ENCODE assay signal across 8 cellular contexts in genomic region chr14:102086972-102087761, GRCh38. TPM values are rescaled to one million over a fixed set of nuclear protein-coding genes. Genes with fewer than 3 reads are reported as not detected.
DNase-seq lines count a peak whose midpoint lies in the region; ATAC-seq and TF ChIP-seq lines count a peak whose summit lies in the region.

TSS of gene HSP90AA1 (minus strand) at chr14:102087044. CDS start at chr14:102086378, 666 bp downstream.

- peak within 1 kb of the TSS; percentile 71 for H3K27ac Mint-ChIP-seq in Caco-2 (ENCODE audit: unreplicated experiment)
- H3K27ac Mint-ChIP-seq in activated CD8-positive, alpha-beta memory T cell treated with anti-CD3 and anti-CD28 coated beads, Interleukin-2, amount 10 ng/mL, durations not matched to agents 7 days and 5 days, result peak within 1 kb of the TSS; percentile 93

- TF ChIP-seq CTCF in Caco-2 (IDR thresholded peaks at IDR 0.05; ENCODE audit: insufficient read depth in 1 of 2, low read depth in 1 of 2, low read length in 1 of 2, severe bottlenecking in 1 of 2, unreplicated experiment in 1 of 2), result peak in 1 of 2 experiments; percentile 33

- H3K4me1 Mint-ChIP-seq in Caco-2 (ENCODE audit: low read depth, unreplicated experiment), result peaks cover 30% of the 10 kb centered on the region
- peaks cover 50% of the 10 kb centered on the region for H3K4me1 Mint-ChIP-seq in activated CD8-positive, alpha-beta memory T cell treated with anti-CD3 and anti-CD28 coated beads, Interleukin-2, amount 10 ng/mL, durations not matched to agents 7 days and 5 days

- H3K9me3 ChIP-seq in Caco-2 (no peaks in the 10 kb centered on the region), HUES48 (ENCODE audit: control insufficient read depth, insufficient read depth, low read length) (no peaks in the 10 kb centered on the region), NT2/D1 (ENCODE audit: insufficient read depth, low read length) (no peaks in the 10 kb centered on the region), endocrine pancreas (ENCODE audit: control insufficient read depth, low read length) (no peaks in the 10 kb centered on the region), mesodermal cell (ENCODE audit: control insufficient read depth, low read length) (no peaks in the 10 kb centered on the region)

- H3K4me3 ChIP-seq in Caco-2 (ENCODE audit: low read depth, low read length), result peak within 1 kb of the TSS; percentile 87
- H3K4me3 ChIP-seq in HUES48 (ENCODE audit: low read depth, low read length), result peak within 1 kb of the TSS; percentile 98
- H3K4me3 ChIP-seq in NT2/D1 (ENCODE audit: insufficient read length, low read depth), result peak within 1 kb of the TSS; percentile 76
- H3K4me3 ChIP-seq in endocrine pancreas (ENCODE audit: control insufficient read depth, insufficient read depth, low read length), result peak within 1 kb of the TSS; percentile 96
- H3K4me3 ChIP-seq in mesodermal cell (ENCODE audit: extremely low read depth, insufficient read depth, low read length, poor library complexity, severe bottlenecking), result peak within 1 kb of the TSS; percentile 74

- H3K9ac ChIP-seq in HUES48 (ENCODE audit: low read depth, low read length) (peak within 1 kb of the TSS; percentile 93), NT2/D1 (ENCODE audit: insufficient read length, low read depth) (peak within 1 kb of the TSS; percentile 91), endocrine pancreas (ENCODE audit: control insufficient read depth, insufficient read depth, low read length) (peak within 1 kb of the TSS; percentile 94)

- no peaks in the 10 kb centered on the region for H3K27me3 Mint-ChIP-seq in Caco-2 (ENCODE audit: insufficient read depth, unreplicated experiment)
- no peaks in the 10 kb centered on the region for H3K27me3 Mint-ChIP-seq in activated CD8-positive, alpha-beta memory T cell treated with anti-CD3 and anti-CD28 coated beads, Interleukin-2, amount 10 ng/mL, durations not matched to agents 7 days and 5 days

- H3K27me3 ChIP-seq in Caco-2 (replicated peaks; ENCODE audit: control insufficient read depth, insufficient read depth, low read length) (no peaks in the 10 kb centered on the region), HUES48 (ENCODE audit: control insufficient read depth, insufficient read depth, low read length) (no peaks in the 10 kb centered on the region), NT2/D1 (ENCODE audit: insufficient read depth, insufficient read length) (no peaks in the 10 kb centered on the region), endocrine pancreas (ENCODE audit: control insufficient read depth, insufficient read depth, low read length) (no peaks in the 10 kb centered on the region)

- POLR2A ChIA-PET in Caco-2 (lab: Charles Lee), result interaction anchor here (0.6 to 1.0 kb wide), 3 partner anchors 10 to 1661 kb away, joined by 4 to 14 read pairs (median 5); no protein-coding TSS in a partner anchor

- CTCF ChIA-PET in Caco-2 (lab: Charles Lee), result interaction anchor here (0.7 to 1.4 kb wide), 2 partner anchors 24 to 39 kb away, joined by 7 to 11 read pairs; no protein-coding TSS in a partner anchor
- CTCF ChIA-PET in activated CD8-positive, alpha-beta memory T cell treated with anti-CD3 and anti-CD28 coated beads, Interleukin-2, amount 10 ng/mL, durations not matched to agents 7 days and 5 days (lab: Charles Lee), result interaction anchor here (0.6 to 2.6 kb wide), 8 partner anchors 10 to 807 kb away, joined by 3 to 15 read pairs (median 4); no protein-coding TSS in a partner anchor

- peaks cover 70% of the 10 kb centered on the region for H3K36me3 Mint-ChIP-seq in Caco-2 (ENCODE audit: insufficient read depth, unreplicated experiment)
- peaks cover 42% of the 10 kb centered on the region for H3K36me3 Mint-ChIP-seq in activated CD8-positive, alpha-beta memory T cell treated with anti-CD3 and anti-CD28 coated beads, Interleukin-2, amount 10 ng/mL, durations not matched to agents 7 days and 5 days

- ATAC-seq in GM21381 (IDR thresholded peaks at IDR 0.05; ENCODE audit: unreplicated experiment), result peak; percentile 76
- peak; percentile 75 for ATAC-seq in activated CD8-positive, alpha-beta memory T cell treated with anti-CD3 and anti-CD28 coated beads, Interleukin-2, amount 10 ng/mL, durations not matched to agents 7 days and 5 days

- H3K27ac ChIP-seq in HUES48 (ENCODE audit: low read depth, low read length) (peak within 1 kb of the TSS; percentile 97), mesodermal cell (ENCODE audit: low read depth, low read length, severe bottlenecking) (peak within 1 kb of the TSS; percentile 99)

- intact Hi-C loops in Caco-2 (cut with micrococcal nuclease; ENCODE audit: unreplicated experiment), result loop anchor here (1.0 kb wide), 3 partner anchors 9 to 139 kb away; no protein-coding TSS in a partner anchor

- 1% methylated on average over 42 to 85 of the region's 106 CpGs for WGBS in mesodermal cell (ENCODE audit: insufficient coverage in 2 of 2), 2 experiments

- H3K4me1 ChIP-seq in Caco-2 (peaks cover 29% of the 10 kb centered on the region), HUES48 (ENCODE audit: control insufficient read depth, insufficient read depth, low read length) (peaks cover 15% of the 10 kb centered on the region), NT2/D1 (ENCODE audit: insufficient read depth, insufficient read length) (no peaks in the 10 kb centered on the region), endocrine pancreas (ENCODE audit: control insufficient read depth, insufficient read depth, low read length) (peaks cover 17% of the 10 kb centered on the region), mesodermal cell (ENCODE audit: control insufficient read depth, insufficient read depth, low read length, poor library complexity, severe bottlenecking) (peaks cover 28% of the 10 kb centered on the region)

- peak within 1 kb of the TSS; percentile 81 for H3K4me3 Mint-ChIP-seq in Caco-2 (ENCODE audit: unreplicated experiment)
- peak within 1 kb of the TSS; percentile 93 for H3K4me3 Mint-ChIP-seq in activated CD8-positive, alpha-beta memory T cell treated with anti-CD3 and anti-CD28 coated beads, Interleukin-2, amount 10 ng/mL, durations not matched to agents 7 days and 5 days

- no TSS peak for BruUV-seq in Caco-2 (replicated peaks; lab: Mats Ljungman, UMichigan)

- no peaks in the 10 kb centered on the region for H3K9me3 Mint-ChIP-seq in Caco-2 (ENCODE audit: unreplicated experiment)
- no peaks in the 10 kb centered on the region for H3K9me3 Mint-ChIP-seq in activated CD8-positive, alpha-beta memory T cell treated with anti-CD3 and anti-CD28 coated beads, Interleukin-2, amount 10 ng/mL, durations not matched to agents 7 days and 5 days (ENCODE audit: low read depth)

- DNase-seq in Caco-2, result peak; percentile 90 to 96
- DNase-seq in NT2/D1 (ENCODE audit: low read depth, low spot score), result peak; percentile 78
- peak; percentile 95 for DNase-seq in activated CD8-positive, alpha-beta memory T cell treated with anti-CD3 and anti-CD28 coated beads, Interleukin-2, amount 10 ng/mL, durations not matched to agents 7 days and 5 days
- DNase-seq in stimulated activated CD8-positive, alpha-beta memory T cell treated with anti-CD3 and anti-CD28 coated beads, Interleukin-15, amount 100 ng/mL, for 24 hours (ENCODE audit: low read depth), result peak; percentile 97

- peaks cover 4% of the 10 kb centered on the region; the same call in 1 of the 2 replicates for H3K36me3 ChIP-seq in Caco-2 (ENCODE audit: control insufficient read depth, insufficient read depth, low read length)
- peaks cover 40% of the 10 kb centered on the region for H3K36me3 ChIP-seq in HUES48 (ENCODE audit: control insufficient read depth, insufficient read depth, low read length)
- peaks cover 42% of the 10 kb centered on the region for H3K36me3 ChIP-seq in NT2/D1 (ENCODE audit: insufficient read depth, insufficient read length, low read length)
- H3K36me3 ChIP-seq in endocrine pancreas (ENCODE audit: control insufficient read depth, insufficient read depth, low read length), result peaks cover 24% of the 10 kb centered on the region
- peaks cover 40% of the 10 kb centered on the region for H3K36me3 ChIP-seq in mesodermal cell (ENCODE audit: control insufficient read depth, insufficient read depth, low read length)

RNA-seq across cellular contexts. Expression of gene HSP90AA1, which starts in this region (rescaled TPM):
- 464 and 478 TPM in 2 replicates for total RNA-seq in Caco-2 (2022)
- total RNA-seq in activated CD8-positive, alpha-beta memory T cell treated with anti-CD3 and anti-CD28 coated beads, Interleukin-2, amount 10 ng/mL, durations not matched to agents 7 days and 5 days, result 100 to 1,000 TPM; 543 to 668 TPM
- 746 TPM for polyA plus RNA-seq in mesodermal cell (2013, experiment 1 of 2)
- polyA plus RNA-seq in mesodermal cell (2013, experiment 2 of 2), result 725 TPM

Comparison
In these comparisons a context has a peak if more than half of its experiments do, and no peak if none do; other contexts are left out.
1. Peak in every context shown above with its lines: DNase-seq, ATAC-seq, H3K4me3 ChIP-seq and H3K27ac ChIP-seq.